ENCODE assay signal across 1 cellular context in genomic region chr10:11105676-11106004, GRCh38.
TF ChIP-seq lines count a peak whose summit lies in the region.

No MANE protein-coding gene starts in this region.

TF ChIP-seq in IMR-90, 13 proteins besides CTCF, POLR2A, EP300 and RAD21 (continued from another document):
- TF ChIP-seq RFX5 (IDR thresholded peaks at IDR 0.05; ENCODE audit: low read depth, low read length): no peak
- no peak for TF ChIP-seq ELK1 (IDR thresholded peaks at IDR 0.05; ENCODE audit: borderline replicate concordance, low read depth, low read length)
- TF ChIP-seq CHD1 (IDR thresholded peaks at IDR 0.05; ENCODE audit: low read depth, low read length): no peak
- no peak for TF ChIP-seq FOS (IDR thresholded peaks at IDR 0.05; ENCODE audit: low read depth, low read length)
- no peak for TF ChIP-seq RCOR1 (IDR thresholded peaks at IDR 0.05; ENCODE audit: insufficient replicate concordance, low read length)
- no peak for TF ChIP-seq BHLHE40 (IDR thresholded peaks at IDR 0.05; ENCODE audit: low read depth, low read length)
- TF ChIP-seq MXI1 (IDR thresholded peaks at IDR 0.05; ENCODE audit: borderline replicate concordance, low read depth, low read length): no peak
TF ChIP-seq in IMR-90: peak in this region for 0.
